In genomic region chrY:6964727-6965126, GRCh38 we compare ENCODE assay signal across 8 cellular contexts. TPM values are rescaled to one million over a fixed set of nuclear protein-coding genes. Genes with fewer than 3 reads are reported as not detected.
DNase-seq lines count a peak whose midpoint lies in the region; ATAC-seq and TF ChIP-seq lines count a peak whose summit lies in the region.

No MANE protein-coding gene starts in this region.

- H3K56ac ChIP-seq in mesendoderm (ENCODE audit: low read length), result no peak overlapping the region

- POLR2A ChIA-PET in WTC11 (lab: Charles Lee), result no interaction called here

- no peaks in the 10 kb centered on the region for H3K9me3 Mint-ChIP-seq in activated naive CD4-positive, alpha-beta T cell treated with anti-CD3 and anti-CD28 coated beads for 36 hours
- H3K9me3 Mint-ChIP-seq in WTC11, result no peaks in the 10 kb centered on the region

- no peak overlapping the region for H2BK5ac ChIP-seq in mesendoderm (ENCODE audit: low read length)

- CTCF ChIA-PET in activated naive CD4-positive, alpha-beta T cell treated with anti-CD3 and anti-CD28 coated beads for 36 hours (lab: Charles Lee), result interaction anchor here (0.6 to 2.5 kb wide), 5 partner anchors 10 to 135 kb away, joined by 3 to 14 read pairs (median 6); no protein-coding TSS in a partner anchor
- CTCF ChIA-PET in WTC11 (lab: Charles Lee), result no interaction called here

- H2BK15ac ChIP-seq in mesendoderm (replicated peaks; ENCODE audit: low read depth), result no peak overlapping the region

- H4K5ac ChIP-seq in mesendoderm (ENCODE audit: low read length), result no peak overlapping the region

- H3K4me1 ChIP-seq in mesendoderm (ENCODE audit: control insufficient read depth, low read depth, low read length), result no peaks in the 10 kb centered on the region

- H3K4ac ChIP-seq in mesendoderm (ENCODE audit: low read depth, low read length), result no peak overlapping the region

- TF ChIP-seq CTCF in WTC11 (IDR thresholded peaks at IDR 0.05), result no peak

- in situ Hi-C loops in KBM-7 (cut with MboI; ENCODE audit: low pct_unique_long_range_greater_than_20kb, low sequenced_read_pairs), result no loop called here

- no peak overlapping the region for H3K23ac ChIP-seq in mesendoderm (ENCODE audit: low read length)

- WGBS in mesendoderm (ENCODE audit: extremely low coverage, insufficient coverage, low lambda C conversion rate), result no CpG with 5 or more reads among the region's 11 CpGs

- H3K4me1 Mint-ChIP-seq in activated naive CD4-positive, alpha-beta T cell treated with anti-CD3 and anti-CD28 coated beads for 36 hours (ENCODE audit: low read depth), result peaks cover 2% of the 10 kb centered on the region
- no peaks in the 10 kb centered on the region for H3K4me1 Mint-ChIP-seq in WTC11

- H2BK120ac ChIP-seq in mesendoderm (ENCODE audit: low read depth, low read length), result no peak overlapping the region

- intact Hi-C loops in activated naive CD4-positive, alpha-beta T cell treated with anti-CD3 and anti-CD28 coated beads for 36 hours (cut with micrococcal nuclease), result loop anchor here (1.0 to 5.0 kb wide), 3 partner anchors 121 to 908 kb away; no protein-coding TSS in a partner anchor

- H3K36me3 ChIP-seq in mesendoderm (ENCODE audit: control insufficient read depth, insufficient read depth, low read length), result no peaks in the 10 kb centered on the region

- H3K18ac ChIP-seq in mesendoderm (ENCODE audit: low read length), result no peak overlapping the region

- no peaks in the 10 kb centered on the region for H3K79me1 ChIP-seq in mesendoderm (ENCODE audit: low read length)

- no peak overlapping the region for H3K27ac Mint-ChIP-seq in activated naive CD4-positive, alpha-beta T cell treated with anti-CD3 and anti-CD28 coated beads for 36 hours
- no peak overlapping the region for H3K27ac Mint-ChIP-seq in WTC11

- H3K27ac ChIP-seq in mesendoderm (ENCODE audit: low read depth, low read length), result no peak overlapping the region

- H3K4me2 ChIP-seq in mesendoderm (ENCODE audit: low read length), result no peak overlapping the region

- H3K9ac ChIP-seq in mesendoderm (ENCODE audit: low read length), result no peak overlapping the region

- H3K4me3 ChIP-seq in mesendoderm (ENCODE audit: low read length), result no peak overlapping the region

- ATAC-seq in HG03354 (IDR thresholded peaks at IDR 0.05; ENCODE audit: poor library complexity, severe bottlenecking, unreplicated experiment) (no peak), WTC11 (no peak)

- H3K36me3 Mint-ChIP-seq in activated naive CD4-positive, alpha-beta T cell treated with anti-CD3 and anti-CD28 coated beads for 36 hours (ENCODE audit: low read depth), result no peaks in the 10 kb centered on the region
- H3K36me3 Mint-ChIP-seq in WTC11, result no peaks in the 10 kb centered on the region

- no peaks in the 10 kb centered on the region for H3K27me3 Mint-ChIP-seq in activated naive CD4-positive, alpha-beta T cell treated with anti-CD3 and anti-CD28 coated beads for 36 hours (ENCODE audit: low read depth)
- H3K27me3 Mint-ChIP-seq in WTC11 (ENCODE audit: low read depth), result no peaks in the 10 kb centered on the region

- H2AK5ac ChIP-seq in mesendoderm (ENCODE audit: low read length), result no peak overlapping the region

- H3K79me2 ChIP-seq in mesendoderm (ENCODE audit: control insufficient read depth, insufficient read depth, low read length), result no peaks in the 10 kb centered on the region

- no peak overlapping the region for H3K4me3 Mint-ChIP-seq in activated naive CD4-positive, alpha-beta T cell treated with anti-CD3 and anti-CD28 coated beads for 36 hours
- H3K4me3 Mint-ChIP-seq in WTC11, result no peak overlapping the region

- no peak overlapping the region for H4K8ac ChIP-seq in mesendoderm (ENCODE audit: low read depth, low read length)

- no peaks in the 10 kb centered on the region for H3K27me3 ChIP-seq in mesendoderm (ENCODE audit: insufficient read depth, low read length, poor library complexity)

- peak; percentile 29 for DNase-seq in D341Med (ENCODE audit: low spot score)
- DNase-seq in KBM-7, result peak; percentile 84
- DNase-seq in activated naive CD4-positive, alpha-beta T cell treated with anti-CD3 and anti-CD28 coated beads for 36 hours, result peak; percentile 44
- peak; percentile 79 for DNase-seq in mesendoderm
- no peak for DNase-seq in WTC11 (ENCODE audit: low spot score)
- no peak for DNase-seq in SIG-M5 treated with dmso at 0.1 percent for 504 hours (lab: John Stamatoyannopoulos, UW; ENCODE audit: unreplicated experiment)
- DNase-seq in NCI-H1105 (lab: John Stamatoyannopoulos, UW), result no peak

TF ChIP-seq in WTC11, 78 proteins besides CTCF, POLR2A, EP300 and RAD21 (continues in another document):
- TF ChIP-seq ZNF138 (CRISPR knock-in tag; conservative IDR thresholded peaks at IDR 0.05) (no peak), ZNF671 (CRISPR knock-in tag; IDR thresholded peaks at IDR 0.05) (no peak), ATF2 (CRISPR knock-in tag; IDR thresholded peaks at IDR 0.05; ENCODE audit: borderline replicate concordance, low read depth) (no peak), ZNF512 (CRISPR knock-in tag; IDR thresholded peaks at IDR 0.05; ENCODE audit: borderline replicate concordance) (no peak), JAZF1 (CRISPR knock-in tag; IDR thresholded peaks at IDR 0.05) (no peak), GTF2I (CRISPR knock-in tag; conservative IDR thresholded peaks at IDR 0.05) (no peak), NR3C1 (CRISPR knock-in tag; conservative IDR thresholded peaks at IDR 0.05; ENCODE audit: low read depth) (no peak), ZNF425 (CRISPR knock-in tag; conservative IDR thresholded peaks at IDR 0.05) (no peak), KAT7 (CRISPR knock-in tag; IDR thresholded peaks at IDR 0.05; ENCODE audit: borderline replicate concordance) (no peak), NFE2L1 (CRISPR knock-in tag; IDR thresholded peaks at IDR 0.05) (no peak), ZMAT4 (CRISPR knock-in tag; IDR thresholded peaks at IDR 0.05) (no peak)
- TF ChIP-seq, protein P1, sequence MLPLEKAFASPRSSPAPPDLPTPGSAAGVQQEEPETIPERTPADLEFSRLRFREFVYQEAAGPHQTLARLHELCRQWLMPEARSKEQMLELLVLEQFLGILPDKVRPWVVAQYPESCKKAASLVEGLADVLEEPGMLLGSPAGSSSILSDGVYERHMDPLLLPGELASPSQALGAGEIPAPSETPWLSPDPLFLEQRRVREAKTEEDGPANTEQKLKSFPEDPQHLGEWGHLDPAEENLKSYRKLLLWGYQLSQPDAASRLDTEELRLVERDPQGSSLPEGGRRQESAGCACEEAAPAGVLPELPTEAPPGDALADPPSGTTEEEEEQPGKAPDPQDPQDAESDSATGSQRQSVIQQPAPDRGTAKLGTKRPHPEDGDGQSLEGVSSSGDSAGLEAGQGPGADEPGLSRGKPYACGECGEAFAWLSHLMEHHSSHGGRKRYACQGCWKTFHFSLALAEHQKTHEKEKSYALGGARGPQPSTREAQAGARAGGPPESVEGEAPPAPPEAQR (CRISPR knock-in tag; IDR thresholded peaks at IDR 0.05), result no peak

RNA-seq across cellular contexts. Expression of gene AMELY, which starts 53.2 kb away (rescaled TPM):
- total RNA-seq in activated naive CD4-positive, alpha-beta T cell treated with anti-CD3 and anti-CD28 coated beads for 36 hours, result not detected
- 0.32 TPM for polyA plus RNA-seq in mesendoderm (2013, experiment 1 of 2)
- polyA plus RNA-seq in mesendoderm (2013, experiment 2 of 2), result 0.14 TPM
- not detected in 3 replicates for total RNA-seq in WTC11 (2021)

RNA-seq across cellular contexts. Expression of gene TBL1Y, which starts 54.2 kb away (rescaled TPM):
- total RNA-seq in activated naive CD4-positive, alpha-beta T cell treated with anti-CD3 and anti-CD28 coated beads for 36 hours, result not detected
- 3.7 TPM for polyA plus RNA-seq in mesendoderm (2013, experiment 1 of 2)
- 4.0 TPM for polyA plus RNA-seq in mesendoderm (2013, experiment 2 of 2)
- not detected in 3 replicates for total RNA-seq in WTC11 (2021)

Comparison
In these comparisons a context has a peak if more than half of its experiments do, and no peak if none do; other contexts are left out.
1. DNase-seq: peak in D341Med (single experiment), KBM-7 (single experiment), activated naive CD4-positive, alpha-beta T cell treated with anti-CD3 and anti-CD28 coated beads for 36 hours (single experiment) and mesendoderm (single experiment); none in WTC11 (single experiment), SIG-M5 treated with dmso at 0.1 percent for 504 hours (single experiment) and NCI-H1105 (single experiment).